In genomic region chr1:52629667-52630066, GRCh38 we compare ENCODE assay signal across 24 cellular contexts. TPM values are rescaled to one million over a fixed set of nuclear protein-coding genes. Genes with fewer than 3 reads are reported as not detected.
"Had no signal": no experiment of that assay in that cellular context is flagged by ENCODE, and none has a peak within 500 bp of the region (broad histone marks: within the 10 kb centered on the region; RNA-seq: fewer than 3 reads in every experiment).

No MANE protein-coding gene starts in this region.

- H3K27me3 ChIP-seq: body of pancreas had no signal

- H3K9me3 ChIP-seq: body of pancreas, mucosa of descending colon, vagina had no signal

- H3K27ac ChIP-seq: body of pancreas, vagina had no signal

- H3K36me3 ChIP-seq: vagina had no signal

- ATAC-seq: activated CD4-positive, CD25-positive, alpha-beta regulatory T cell treated with anti-CD3 and anti-CD28 coated beads, Interleukin-2, amount 50 U/mL, for 24 hours; activated CD8-positive, alpha-beta T cell treated with anti-CD3 and anti-CD28 coated beads, Interleukin-2, amount 10 ng/mL, durations not matched to agents 7 days and 5 days; body of pancreas; left cardiac atrium; mucosa of descending colon; stimulated activated naive CD8-positive, alpha-beta T cell treated with anti-CD3 and anti-CD28 coated beads, Interleukin-15, amount 100 ng/mL, for 72 hours had no signal

- H3K27ac Mint-ChIP-seq: activated CD4-positive, alpha-beta T cell treated with anti-CD3 and anti-CD28 coated beads, Interleukin-2, amount 10 ng/mL, durations not matched to agents 7 days and 5 days; activated CD8-positive, alpha-beta T cell treated with anti-CD3 and anti-CD28 coated beads, Interleukin-2, amount 10 ng/mL, durations not matched to agents 7 days and 5 days; activated naive CD8-positive, alpha-beta T cell treated with anti-CD3 and anti-CD28 coated beads, Interleukin-2, amount 10 ng/mL, durations not matched to agents 7 days and 5 days; activated T-helper 2 cell treated with anti-CD3 and anti-CD28 coated beads, Interferon-gamma antibody, Interleukin-2, Interleukin-4, amounts not matched to agents 10 μg/mL and 5 μg/mL and 100 μg/mL, durations not matched to agents 14 hours and 24 hours and 36 hours had no signal

- H3K4me3 ChIP-seq: body of pancreas, mucosa of descending colon, vagina had no signal

- H3K9me3 Mint-ChIP-seq: activated naive CD8-positive, alpha-beta T cell treated with anti-CD3 and anti-CD28 coated beads, Interleukin-2, amount 10 ng/mL, durations not matched to agents 7 days and 5 days; activated T-helper 2 cell treated with anti-CD3 and anti-CD28 coated beads, Interferon-gamma antibody, Interleukin-2, Interleukin-4, amounts not matched to agents 10 μg/mL and 5 μg/mL and 100 μg/mL, durations not matched to agents 14 hours and 24 hours and 36 hours; naive B cell; stimulated activated naive CD8-positive, alpha-beta T cell treated with anti-CD3 and anti-CD28 coated beads, Interleukin-15, amount 100 ng/mL, for 72 hours had no signal

- DNase-seq: activated CD4-positive, alpha-beta T cell treated with anti-CD3 and anti-CD28 coated beads, Interleukin-2, amount 10 ng/mL, durations not matched to agents 7 days and 5 days; activated CD8-positive, alpha-beta T cell treated with anti-CD3 and anti-CD28 coated beads, Interleukin-2, amount 10 ng/mL, durations not matched to agents 7 days and 5 days; activated naive CD4-positive, alpha-beta T cell treated with Interleukin-2 at 50 U/mL for 16 hours; activated naive CD8-positive, alpha-beta T cell treated with anti-CD3 and anti-CD28 coated beads, Interleukin-2, amount 10 ng/mL, durations not matched to agents 7 days and 5 days; activated T-cell treated with anti-CD3 and anti-CD28 coated beads, Interleukin-2, amount 50 U/mL, for 24 hours; left cardiac atrium; mesenchymal stem cell; mucosa of descending colon; naive B cell; occipital lobe; stimulated activated CD4-positive, alpha-beta T cell treated with anti-CD3 and anti-CD28 coated beads, Interleukin-2, amount 100 ng/mL, for 24 hours; stimulated activated naive CD8-positive, alpha-beta T cell treated with anti-CD3 and anti-CD28 coated beads, Interleukin-15, amount 100 ng/mL, for 72 hours; T1000; trophoblast cell had no signal

- H3K4me3 Mint-ChIP-seq: activated CD4-positive, alpha-beta T cell treated with anti-CD3 and anti-CD28 coated beads, Interleukin-2, amount 10 ng/mL, durations not matched to agents 7 days and 5 days; activated CD8-positive, alpha-beta T cell treated with anti-CD3 and anti-CD28 coated beads, Interleukin-2, amount 10 ng/mL, durations not matched to agents 7 days and 5 days; activated naive CD8-positive, alpha-beta T cell treated with anti-CD3 and anti-CD28 coated beads, Interleukin-2, amount 10 ng/mL, durations not matched to agents 7 days and 5 days; activated T-cell treated with anti-CD3 and anti-CD28 coated beads, Interleukin-2, amount 50 U/mL, for 24 hours; stimulated activated naive CD8-positive, alpha-beta T cell treated with anti-CD3 and anti-CD28 coated beads, Interleukin-15, amount 100 ng/mL, for 72 hours had no signal

- H3K27me3 Mint-ChIP-seq: activated T-cell treated with anti-CD3 and anti-CD28 coated beads, Interleukin-2, amount 50 U/mL, for 24 hours; naive B cell; stimulated activated naive CD8-positive, alpha-beta T cell treated with anti-CD3 and anti-CD28 coated beads, Interleukin-15, amount 100 ng/mL, for 72 hours had no signal

- FAIRE-seq: islet of Langerhans had no signal

RNA-seq across cellular contexts. Expression of gene SHISAL2A, which starts 3.3 kb away (rescaled TPM):
- total RNA-seq: body of pancreas, cardiac septum, dermis microvascular lymphatic vessel endothelial cell, glomerular endothelial cell, lower leg skin, occipital lobe, temporal lobe had no signal
